1 cellular context compared by ENCODE assay signal in the genomic region with DNA sequence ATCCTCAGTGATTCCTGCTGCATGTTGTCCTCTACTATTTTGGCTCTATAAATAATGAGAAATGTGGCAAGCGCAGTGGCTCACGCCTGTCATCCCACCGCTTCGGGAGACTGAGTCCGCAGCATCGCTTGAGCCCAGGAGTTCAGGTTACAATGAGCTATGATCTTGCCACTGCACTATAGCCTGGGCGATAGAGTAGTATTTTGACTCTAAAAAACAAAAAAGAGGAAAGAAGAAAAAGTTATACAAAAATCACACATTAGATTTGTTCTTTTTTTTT.
TF ChIP-seq lines count a peak whose summit lies in the region.

No MANE protein-coding gene starts in this region.

TF ChIP-seq in K562, 482 proteins besides CTCF, POLR2A, EP300 and RAD21:
- TF ChIP-seq STAT5A (IDR thresholded peaks at IDR 0.05; ENCODE audit: borderline replicate concordance, low read length) (no peak), MITF (IDR thresholded peaks at IDR 0.05) (no peak), THRAP3 (IDR thresholded peaks at IDR 0.05; ENCODE audit: borderline replicate concordance) (peak; percentile 81), AFF1 (IDR thresholded peaks at IDR 0.05; ENCODE audit: low read depth in 1 of 2, partially characterized antibody in 2 of 2) (peak in 1 of 2 experiments; percentile 30), CHD1 (IDR thresholded peaks at IDR 0.05; ENCODE audit: low read length) (peak; percentile 71), PCBP1 (IDR thresholded peaks at IDR 0.05; ENCODE audit: low read depth, low read length, poor library complexity, severe bottlenecking) (no peak), BRD4 (IDR thresholded peaks at IDR 0.05) (0 out of 2 replicates have a peak, but pooled peaks have one; percentile 65), PYGO2 (tag; IDR thresholded peaks at IDR 0.05) (no peak), ZKSCAN8 (CRISPR knock-in tag; IDR thresholded peaks at IDR 0.05) (peak; percentile 32; the same call in 1 of the 2 replicates), MLLT1 (IDR thresholded peaks at IDR 0.05) (0 out of 4 replicates have a peak, but pooled peaks of 1 of the 2 experiments have one; percentile 20), PKNOX1 (IDR thresholded peaks at IDR 0.05) (peak; percentile 31), MECOM (CRISPR knock-in tag; IDR thresholded peaks at IDR 0.05) (0 out of 2 replicates have a peak, but pooled peaks have one; percentile 12), ZBTB49 (CRISPR knock-in tag; IDR thresholded peaks at IDR 0.05; ENCODE audit: borderline replicate concordance) (0 out of 2 replicates have a peak, but pooled peaks have one; percentile 41), SUPT5H (IDR thresholded peaks at IDR 0.05) (0 out of 2 replicates have a peak, but pooled peaks have one; percentile 3), TRIM24 (IDR thresholded peaks at IDR 0.05) (no peak)
- TF ChIP-seq, protein P1, sequence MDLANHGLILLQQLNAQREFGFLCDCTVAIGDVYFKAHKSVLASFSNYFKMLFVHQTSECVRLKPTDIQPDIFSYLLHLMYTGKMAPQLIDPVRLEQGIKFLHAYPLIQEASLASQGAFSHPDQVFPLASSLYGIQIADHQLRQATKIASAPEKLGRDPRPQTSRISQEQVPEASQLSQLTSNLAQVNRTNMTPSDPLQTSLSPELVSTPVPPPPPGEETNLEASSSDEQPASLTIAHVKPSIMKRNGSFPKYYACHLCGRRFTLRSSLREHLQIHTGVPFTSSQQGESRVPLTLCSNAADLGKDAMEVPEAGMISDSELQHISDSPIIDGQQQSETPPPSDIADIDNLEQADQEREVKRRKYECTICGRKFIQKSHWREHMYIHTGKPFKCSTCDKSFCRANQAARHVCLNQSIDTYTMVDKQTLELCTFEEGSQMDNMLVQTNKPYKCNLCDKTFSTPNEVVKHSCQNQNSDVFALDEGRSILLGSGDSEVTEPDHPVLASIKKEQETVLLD (IDR thresholded peaks at IDR 0.05): no peak
